Comparison of ENCODE assay signal across 20 cellular contexts in genomic region chr18:79487198-79488165, GRCh38.
DNase-seq lines count a peak whose midpoint lies in the region; ATAC-seq and TF ChIP-seq lines count a peak whose summit lies in the region.
"Had no signal": no experiment of that assay in that cellular context is flagged by ENCODE, and none has a peak within 500 bp of the region (broad histone marks: within the 10 kb centered on the region; RNA-seq: fewer than 3 reads in every experiment).

No MANE protein-coding gene starts in this region.

- H3K4me3 Mint-ChIP-seq in nephron (no peak overlapping the region), Calu3 (ENCODE audit: low read depth, unreplicated experiment) (no peak overlapping the region)
- no peak overlapping the region for H3K4me3 Mint-ChIP-seq in activated naive CD8-positive, alpha-beta T cell treated with anti-CD3 and anti-CD28 coated beads, Interleukin-2, amount 50 U/mL, for 24 hours
- H3K4me3 Mint-ChIP-seq: neural crest cell; T-helper 1 cell treated with Interleukin-12 subunit alpha and Interleukin-12 subunit beta and Interleukin-4 antibody, amounts not matched to agents 30 μg/mL and 1 μg/mL, for 36 hours had no signal

- TF ChIP-seq POLR2A in heart left ventricle (IDR thresholded peaks at IDR 0.05) (no peak), suprapubic skin (IDR thresholded peaks at IDR 0.05) (no peak)

- H3K4me1 Mint-ChIP-seq in nephron: peaks cover 45% of the 10 kb centered on the region
- no peaks in the 10 kb centered on the region for H3K4me1 Mint-ChIP-seq in Calu3 (ENCODE audit: low read depth, unreplicated experiment)
- peaks cover 18% of the 10 kb centered on the region for H3K4me1 Mint-ChIP-seq in activated naive CD8-positive, alpha-beta T cell treated with anti-CD3 and anti-CD28 coated beads, Interleukin-2, amount 50 U/mL, for 24 hours

- WGBS in heart right ventricle, 2 donors: 93 to 94% methylated on average over 63 of the region's 63 CpGs
- 85 to 94% (median 92%) methylated on average over 44 to 63 of the region's 63 CpGs for WGBS in heart left ventricle, 4 donors
- 96% methylated on average over 52 of the region's 63 CpGs for WGBS in suprapubic skin

- H3K27ac Mint-ChIP-seq in nephron (peak overlapping the region; percentile 48 to 86 (median 61)), Calu3 (ENCODE audit: unreplicated experiment) (no peak overlapping the region)
- H3K27ac Mint-ChIP-seq in activated naive CD8-positive, alpha-beta T cell treated with anti-CD3 and anti-CD28 coated beads, Interleukin-2, amount 50 U/mL, for 24 hours: no peak overlapping the region
- H3K27ac Mint-ChIP-seq: T-helper 1 cell treated with Interleukin-12 subunit alpha and Interleukin-12 subunit beta and Interleukin-4 antibody, amounts not matched to agents 30 μg/mL and 1 μg/mL, for 36 hours had no signal

- ATAC-seq in Right ventricle myocardium superior (ENCODE audit: poor library complexity) (no peak), heart right ventricle (no peak), heart left ventricle (no peak)
- ATAC-seq in activated naive CD8-positive, alpha-beta T cell treated with anti-CD3 and anti-CD28 coated beads, Interleukin-2, amount 50 U/mL, for 24 hours: no peak
- ATAC-seq: left colon had no signal

- no peaks in the 10 kb centered on the region for H3K9me3 ChIP-seq in heart right ventricle
- no peaks in the 10 kb centered on the region for H3K9me3 ChIP-seq in heart left ventricle
- no peaks in the 10 kb centered on the region for H3K9me3 ChIP-seq in suprapubic skin
- H3K9me3 ChIP-seq: vagina had no signal

- H3K9me3 Mint-ChIP-seq in nephron (no peaks in the 10 kb centered on the region), Calu3 (ENCODE audit: low read depth, unreplicated experiment) (peaks cover 5% of the 10 kb centered on the region)
- H3K9me3 Mint-ChIP-seq in activated naive CD8-positive, alpha-beta T cell treated with anti-CD3 and anti-CD28 coated beads, Interleukin-2, amount 50 U/mL, for 24 hours: no peaks in the 10 kb centered on the region
- H3K9me3 Mint-ChIP-seq: T-helper 1 cell treated with Interleukin-12 subunit alpha and Interleukin-12 subunit beta and Interleukin-4 antibody, amounts not matched to agents 30 μg/mL and 1 μg/mL, for 36 hours had no signal

- H3K27ac ChIP-seq in heart right ventricle (no peak overlapping the region), heart left ventricle (no peak overlapping the region), suprapubic skin (no peak overlapping the region)
- H3K27ac ChIP-seq: brain microvascular endothelial cell, GM23248, vagina had no signal

- intact Hi-C loops in Right ventricle myocardium superior (cut with DNase I) (no loop called here), heart right ventricle (cut with DNase I) (no loop called here), heart left ventricle (cut with DNase I) (no loop called here), Calu3 (cut with micrococcal nuclease; ENCODE audit: unreplicated experiment) (no loop called here)

- H3K27me3 ChIP-seq in heart right ventricle (no peaks in the 10 kb centered on the region), heart left ventricle (no peaks in the 10 kb centered on the region), suprapubic skin (no peaks in the 10 kb centered on the region)
- H3K27me3 ChIP-seq: brain microvascular endothelial cell, vagina had no signal

- H3K4me1 ChIP-seq in heart right ventricle (peaks cover 0 to 14% (median 3%) of the 10 kb centered on the region in 9 donors), heart left ventricle (peaks cover 0 to 22% (median 3%) of the 10 kb centered on the region in 12 donors), suprapubic skin (peaks cover 20% of the 10 kb centered on the region)

- H3K4me3 ChIP-seq in heart right ventricle (no peak overlapping the region), heart left ventricle (no peak overlapping the region), suprapubic skin (no peak overlapping the region)
- H3K4me3 ChIP-seq: GM23248, vagina had no signal

- DNase-seq in Right ventricle myocardium superior (peak; percentile 43), heart right ventricle (no peak), heart left ventricle (peak in 3 of 5 donors; percentile 18 to 51 (median 24)), suprapubic skin (ENCODE audit: low spot score in 2 of 2) (peak; percentile 55 to 81), kidney glomerular epithelial cell (lab: John Stamatoyannopoulos, UW) (no peak), Calu3 (no peak)
- no peak for DNase-seq in activated naive CD8-positive, alpha-beta T cell treated with anti-CD3 and anti-CD28 coated beads, Interleukin-2, amount 50 U/mL, for 24 hours
- DNase-seq: activated CD4-positive, alpha-beta T cell treated with anti-CD3 and anti-CD28 coated beads for 48 hours; brain microvascular endothelial cell; C1 segment of cervical spinal cord; EL; GM23248; Karpas-422; NCI-H187; NCI-H345 had no signal

- no peaks in the 10 kb centered on the region for H3K27me3 Mint-ChIP-seq in nephron (ENCODE audit: low read depth)
- no peaks in the 10 kb centered on the region for H3K27me3 Mint-ChIP-seq in Calu3 (ENCODE audit: unreplicated experiment)
- no peaks in the 10 kb centered on the region for H3K27me3 Mint-ChIP-seq in activated naive CD8-positive, alpha-beta T cell treated with anti-CD3 and anti-CD28 coated beads, Interleukin-2, amount 50 U/mL, for 24 hours

- TF ChIP-seq CTCF in heart right ventricle (IDR thresholded peaks at IDR 0.05) (no peak), heart left ventricle (IDR thresholded peaks at IDR 0.05) (no peak), nephron (IDR thresholded peaks at IDR 0.05; ENCODE audit: unreplicated experiment in 3 of 3) (no peak), suprapubic skin (IDR thresholded peaks at IDR 0.05) (no peak), Calu3 (IDR thresholded peaks at IDR 0.05; ENCODE audit: unreplicated experiment) (no peak)

- H3K36me3 Mint-ChIP-seq in nephron (ENCODE audit: low read depth) (peaks cover 4% of the 10 kb centered on the region), Calu3 (ENCODE audit: insufficient read depth, unreplicated experiment) (peaks cover 15% of the 10 kb centered on the region)
- peaks cover 12% of the 10 kb centered on the region for H3K36me3 Mint-ChIP-seq in activated naive CD8-positive, alpha-beta T cell treated with anti-CD3 and anti-CD28 coated beads, Interleukin-2, amount 50 U/mL, for 24 hours (ENCODE audit: low read depth)

- CTCF ChIA-PET in Calu3 (lab: Charles Lee): no interaction called here

- H3K36me3 ChIP-seq in heart right ventricle: peaks cover 0 to 40% (median 14%) of the 10 kb centered on the region in 9 donors
- peaks cover 0 to 35% (median 15%) of the 10 kb centered on the region in 9 donors for H3K36me3 ChIP-seq in heart left ventricle
- H3K36me3 ChIP-seq in suprapubic skin: peaks cover 44% of the 10 kb centered on the region
- H3K36me3 ChIP-seq: brain microvascular endothelial cell had no signal

- BruUV-seq in Calu3 (replicated peaks; lab: Mats Ljungman, UMichigan): no TSS peak

- TF ChIP-seq EP300 in suprapubic skin (IDR thresholded peaks at IDR 0.05): no peak

Comparison
In these comparisons a context has a peak if more than half of its experiments do, and no peak if none do; other contexts are left out.
1. DNase-seq: peak in Right ventricle myocardium superior (single experiment), heart left ventricle (3 of 5) and suprapubic skin (2 of 2); none in heart right ventricle (0 of 2), kidney glomerular epithelial cell (single experiment), Calu3 (single experiment) and activated naive CD8-positive, alpha-beta T cell treated with anti-CD3 and anti-CD28 coated beads, Interleukin-2, amount 50 U/mL, for 24 hours (single experiment).
2. H3K27ac Mint-ChIP-seq: peak in nephron (3 of 3); none in Calu3 (single experiment) and activated naive CD8-positive, alpha-beta T cell treated with anti-CD3 and anti-CD28 coated beads, Interleukin-2, amount 50 U/mL, for 24 hours (single experiment).